In the genomic region with DNA sequence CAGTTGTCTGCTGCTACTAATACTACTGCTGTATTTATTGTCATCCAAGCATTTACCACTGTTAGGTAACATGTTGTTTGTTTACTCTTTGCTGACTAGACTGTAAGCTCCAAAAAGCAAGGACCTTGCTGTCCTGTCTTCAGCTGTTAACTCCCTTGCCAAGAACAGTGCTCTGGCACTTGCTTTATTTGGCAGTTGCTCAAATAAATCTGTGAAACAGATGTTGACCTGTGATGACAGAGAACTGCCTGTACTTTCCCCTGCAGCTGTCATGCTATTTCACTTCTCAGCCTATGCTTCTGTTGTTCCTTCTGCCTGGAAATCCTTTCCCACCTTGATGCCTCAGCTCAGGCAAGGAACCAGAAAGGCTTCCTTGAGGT, we compare ENCODE assay signal across 9 cellular contexts.
DNase-seq lines count a peak whose midpoint lies in the region; ATAC-seq and TF ChIP-seq lines count a peak whose summit lies in the region.
"Had no signal": no experiment of that assay in that cellular context is flagged by ENCODE, and none has a peak within 500 bp of the region (broad histone marks: within the 10 kb centered on the region; RNA-seq: fewer than 3 reads in every experiment).

No MANE protein-coding gene starts in this region.

- no peak overlapping the region for H2AFZ ChIP-seq in SK-N-SH (ENCODE audit: low read depth)

- peak in 1 of 2 experiments; percentile 43; a peak in 1 of 4 replicates for TF ChIP-seq EP300 in SK-N-SH (IDR thresholded peaks at IDR 0.05; ENCODE audit: borderline replicate concordance in 1 of 2, low read depth in 1 of 2, low read length in 1 of 2)

- no peaks in the 10 kb centered on the region for H3K9me2 ChIP-seq in SK-N-SH

- H3K79me2 ChIP-seq in SK-N-SH (ENCODE audit: insufficient read depth): no peaks in the 10 kb centered on the region

- no peaks in the 10 kb centered on the region for H3K27me3 ChIP-seq in BE2C
- no peaks in the 10 kb centered on the region for H3K27me3 ChIP-seq in SK-N-SH (ENCODE audit: insufficient read depth)

- 0 out of 2 replicates have a peak, but pooled peaks have one; percentile 1 for TF ChIP-seq RAD21 in SK-N-SH (IDR thresholded peaks at IDR 0.05; ENCODE audit: low read length)

- no peak overlapping the region for H3K4me2 ChIP-seq in SK-N-SH

- no peaks in the 10 kb centered on the region for H3K4me1 ChIP-seq in BE2C
- H3K4me1 ChIP-seq in SK-N-SH (ENCODE audit: control insufficient read depth in 1 of 2, insufficient read depth in 2 of 2, low read depth in 1 of 2, low read length in 1 of 2): peaks cover 0 to 17% of the 10 kb centered on the region in 2 experiments; a peak in 3 of 4 replicates

- H3K9me3 ChIP-seq in BE2C: no peaks in the 10 kb centered on the region
- H3K9me3 ChIP-seq in SK-N-SH: no peaks in the 10 kb centered on the region

- H3K36me3 ChIP-seq in BE2C (no peaks in the 10 kb centered on the region), SK-N-SH (replicated peaks in 1 of 2; ENCODE audit: control insufficient read depth in 1 of 2, insufficient read depth in 2 of 2, low read length in 1 of 2) (peaks cover 7 to 12% of the 10 kb centered on the region in 2 experiments)

- intact Hi-C loops in left colon (cut with DNase I, micrococcal nuclease): no loop called here

- CTCF ChIA-PET in SK-N-SH (lab: Yijun Ruan, JAX): interaction anchor here (0.6 to 1.0 kb wide), 4 partner anchors 11 to 110 kb away, joined by 3 to 4 read pairs (median 3); no protein-coding TSS in a partner anchor

- H3K27ac ChIP-seq in SK-N-SH (ENCODE audit: low read depth in 2 of 2, low read length in 1 of 2): peak overlapping the region in 1 of 2 experiments; percentile 77; a peak in 2 of 4 replicates

- no peak overlapping the region for H3K4me3 ChIP-seq in BE2C (ENCODE audit: low read depth, low read length)
- H3K4me3 ChIP-seq in SK-N-SH (ENCODE audit: low read depth in 2 of 2, low read length in 1 of 2): no peak overlapping the region

- H3F3A ChIP-seq in SK-N-SH (replicated peaks; ENCODE audit: insufficient read depth): no peaks in the 10 kb centered on the region

- no peaks in the 10 kb centered on the region for H4K20me1 ChIP-seq in SK-N-SH (ENCODE audit: insufficient read depth)

- no peak for TF ChIP-seq CTCF in BE2C (IDR thresholded peaks at IDR 0.05; ENCODE audit: low read depth, low read length)
- TF ChIP-seq CTCF in SK-N-SH (IDR thresholded peaks at IDR 0.05): no peak

- DNase-seq in BE2C (peak; percentile 21), HCEC 1CT (peak; percentile 75), SK-N-SH (peak; percentile 65), left colon (no peak), SKM-1 treated with dmso at 0.1 percent for 144 hours (lab: John Stamatoyannopoulos, UW; ENCODE audit: unreplicated experiment) (no peak), NCI-H1092 (lab: John Stamatoyannopoulos, UW) (no peak), GDM1 (lab: John Stamatoyannopoulos, UW) (no peak)
- no peak for DNase-seq in activated CD4-positive, alpha-beta T cell treated with anti-CD3 and anti-CD28 coated beads, Interleukin-2, amount 50 U/mL, for 4 hours
- DNase-seq: effector CD8-positive, alpha-beta T cell had no signal

- no peak overlapping the region for H3K9ac ChIP-seq in SK-N-SH

- POLR2A ChIA-PET in SK-N-SH (lab: Yijun Ruan, JAX): interaction anchor here (0.5 to 1.0 kb wide), 2 partner anchors 108 to 838 kb away, joined by 3 to 4 read pairs; no protein-coding TSS in a partner anchor

- peak; percentile 58 for ATAC-seq in left colon

TF ChIP-seq in SK-N-SH, 30 proteins besides CTCF, POLR2A, EP300 and RAD21:
- TF ChIP-seq MEF2A (IDR thresholded peaks at IDR 0.05; ENCODE audit: borderline replicate concordance, low read depth) (no peak), GATA2 (CRISPR knock-in tag; IDR thresholded peaks at IDR 0.05) (no peak), FOXJ3 (CRISPR knock-in tag; IDR thresholded peaks at IDR 0.05) (peak; percentile 33; the same call in 1 of the 2 replicates), NFIC (IDR thresholded peaks at IDR 0.05; ENCODE audit: borderline replicate concordance) (peak; percentile 31; the same call in 1 of the 2 replicates), TCF12 (IDR thresholded peaks at IDR 0.05) (peak; percentile 72), CHD2 (IDR thresholded peaks at IDR 0.05; ENCODE audit: low read length, partially characterized antibody) (peak; percentile 85), RCOR1 (IDR thresholded peaks at IDR 0.05; ENCODE audit: low read length) (peak; percentile 99)
- TF ChIP-seq, protein P1, sequence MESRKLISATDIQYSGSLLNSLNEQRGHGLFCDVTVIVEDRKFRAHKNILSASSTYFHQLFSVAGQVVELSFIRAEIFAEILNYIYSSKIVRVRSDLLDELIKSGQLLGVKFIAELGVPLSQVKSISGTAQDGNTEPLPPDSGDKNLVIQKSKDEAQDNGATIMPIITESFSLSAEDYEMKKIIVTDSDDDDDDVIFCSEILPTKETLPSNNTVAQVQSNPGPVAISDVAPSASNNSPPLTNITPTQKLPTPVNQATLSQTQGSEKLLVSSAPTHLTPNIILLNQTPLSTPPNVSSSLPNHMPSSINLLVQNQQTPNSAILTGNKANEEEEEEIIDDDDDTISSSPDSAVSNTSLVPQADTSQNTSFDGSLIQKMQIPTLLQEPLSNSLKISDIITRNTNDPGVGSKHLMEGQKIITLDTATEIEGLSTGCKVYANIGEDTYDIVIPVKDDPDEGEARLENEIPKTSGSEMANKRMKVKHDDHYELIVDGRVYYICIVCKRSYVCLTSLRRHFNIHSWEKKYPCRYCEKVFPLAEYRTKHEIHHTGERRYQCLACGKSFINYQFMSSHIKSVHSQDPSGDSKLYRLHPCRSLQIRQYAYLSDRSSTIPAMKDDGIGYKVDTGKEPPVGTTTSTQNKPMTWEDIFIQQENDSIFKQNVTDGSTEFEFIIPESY (IDR thresholded peaks at IDR 0.05; ENCODE audit: borderline replicate concordance, low read depth): no peak

Comparison
In these comparisons a context has a peak if more than half of its experiments do, and no peak if none do; other contexts are left out.
1. DNase-seq: peak in BE2C (single experiment), HCEC 1CT (single experiment) and SK-N-SH (single experiment); none in left colon (0 of 2), activated CD4-positive, alpha-beta T cell treated with anti-CD3 and anti-CD28 coated beads, Interleukin-2, amount 50 U/mL, for 4 hours (0 of 2), SKM-1 treated with dmso at 0.1 percent for 144 hours (single experiment), NCI-H1092 (single experiment) and GDM1 (single experiment).